12 cellular contexts compared by ENCODE assay signal in genomic region chr20:46343358-46344357, GRCh38. TPM values are rescaled to one million over a fixed set of nuclear protein-coding genes. Genes with fewer than 3 reads are reported as not detected.
A peak's percentile ranks its signal among the peaks of the same experiment; 100 is the strongest.
DNase-seq lines count a peak whose midpoint lies in the region; ATAC-seq, FAIRE-seq and TF ChIP-seq lines count a peak whose summit lies in the region.
"Had no signal": no experiment of that assay in that cellular context is flagged by ENCODE, and none has a peak within 500 bp of the region (broad histone marks: within the 10 kb centered on the region; RNA-seq: fewer than 3 reads in every experiment).

No MANE protein-coding gene starts in this region.

- no peak for TF ChIP-seq EP300 in A549 (IDR thresholded peaks at IDR 0.05)
- no peak for TF ChIP-seq EP300 in HepG2 (IDR thresholded peaks at IDR 0.05; ENCODE audit: low read depth in 2 of 2, low read length in 2 of 2)
- no peak for TF ChIP-seq EP300 in HepG2 (CRISPR knock-in tag; IDR thresholded peaks at IDR 0.05; ENCODE audit: borderline replicate concordance)

- no peak overlapping the region for H3K4me2 ChIP-seq in A549
- H3K4me2 ChIP-seq in HepG2 (ENCODE audit: low read depth, low read length), result peak overlapping the region; percentile 26; the same call in 1 of the 2 replicates

- TF ChIP-seq CTCF in A549 (IDR thresholded peaks at IDR 0.05) (no peak), HepG2 (CRISPR knock-in tag; IDR thresholded peaks at IDR 0.05) (no peak), GM10266 (IDR thresholded peaks at IDR 0.05; ENCODE audit: control insufficient read depth, insufficient read depth, low read depth, missing control alignments) (no peak)

- DNase-seq in A549 (ENCODE audit: low read depth in 1 of 2, low spot score in 1 of 2), result no peak
- DNase-seq in COLO668 (lab: John Stamatoyannopoulos, UW; ENCODE audit: unreplicated experiment), result peak; percentile 45
- DNase-seq in SK-N-DZ (ENCODE audit: low spot score), result peak; percentile 47
- no peak for DNase-seq in HepG2 (ENCODE audit: low spot score)
- DNase-seq in GM10266 (ENCODE audit: extremely low spot score), result no peak
- DNase-seq in kidney glomerular epithelial cell (lab: John Stamatoyannopoulos, UW), result no peak
- no peak for DNase-seq in small intestine
- no peak for DNase-seq in T1000 (lab: John Stamatoyannopoulos, UW)
- DNase-seq: amniotic stem cell; EL; nucleus accumbens; stimulated activated CD4-positive, alpha-beta T cell treated with anti-CD3 and anti-CD28 coated beads, Interleukin-4, amount 100 ng/mL, for 1 hour had no signal

- peak; percentile 20 to 39; a peak in 4 of 6 replicates for ATAC-seq in A549
- ATAC-seq in HepG2, result peak; percentile 51

- intact Hi-C loops in HepG2 (cut with micrococcal nuclease; ENCODE audit: unreplicated experiment), result no loop called here

- no TSS peak for BruUV-seq in HepG2 (replicated peaks; lab: Mats Ljungman, UMichigan)

- no peaks in the 10 kb centered on the region for H4K20me1 ChIP-seq in HepG2 (ENCODE audit: insufficient read depth, low read length)

- H3K4me3 ChIP-seq in A549, result no peak overlapping the region
- H3K4me3 ChIP-seq in HepG2 (replicated peaks in 1 of 3; ENCODE audit: insufficient read depth in 1 of 3, low read depth in 2 of 3, low read length in 3 of 3), result peak overlapping the region in 1 of 3 experiments; percentile 23; a peak in 1 of 6 replicates
- H3K4me3 ChIP-seq in small intestine (ENCODE audit: low read depth in 1 of 2, low read length in 2 of 2), result no peak overlapping the region

- 60% methylated on average over 17 of the region's 19 CpGs for WGBS in A549 (ENCODE audit: missing lambda C conversion rate)
- WGBS in HepG2 (ENCODE audit: low lambda C conversion rate), result 20% methylated on average over 19 of the region's 19 CpGs
- WGBS in small intestine, 3 donors, result 12 to 19% (median 17%) methylated on average over 19 of the region's 19 CpGs

- no peak for FAIRE-seq in A549 (lab: Jason Lieb, UNC)
- FAIRE-seq in HepG2 (lab: Jason Lieb, UNC), result no peak
- FAIRE-seq in small intestine (lab: Jason Lieb, UNC), result no peak

- H3K9ac ChIP-seq in HepG2 (ENCODE audit: insufficient read depth, low read depth, low read length), result no peak overlapping the region

- in situ Hi-C loops in HepG2 (cut with HindIII; ENCODE audit: extremely low pct_ligation_motif_present, low pct_unique_long_range_greater_than_20kb), result no loop called here

- POLR2A ChIA-PET in A549 (lab: Yijun Ruan, JAX) (interaction anchor here (0.6 kb wide), 1 partner anchor 68 kb away, joined by 3 read pairs; no protein-coding TSS in a partner anchor), HepG2 (lab: Yijun Ruan, JAX) (interaction anchor here (3.3 kb wide), 1 partner anchor 20 kb away, joined by 13 read pairs; no protein-coding TSS in a partner anchor)

- H3K27ac ChIP-seq in A549, result no peak overlapping the region
- no peak overlapping the region for H3K27ac ChIP-seq in HepG2 (ENCODE audit: extremely low read length, insufficient read depth, low read length)
- H3K27ac ChIP-seq in small intestine (ENCODE audit: low read depth in 1 of 2, low read length in 1 of 2), result no peak overlapping the region

- no peak overlapping the region for H2AFZ ChIP-seq in HepG2 (ENCODE audit: low read length)

- TF ChIP-seq POLR2A in A549 (IDR thresholded peaks at IDR 0.05; ENCODE audit: low read length), result no peak
- peak in 1 of 2 experiments; percentile 24; a peak in 2 of 4 replicates for TF ChIP-seq POLR2A in HepG2 (IDR thresholded peaks at IDR 0.05; ENCODE audit: insufficient read depth in 1 of 2, low read depth in 2 of 2, low read length in 2 of 2)

- H3K27me3 ChIP-seq in HepG2 (ENCODE audit: control insufficient read depth in 1 of 2, insufficient read depth in 2 of 2, low read length in 2 of 2) (peaks cover 10 to 35% of the 10 kb centered on the region in 2 experiments; a peak in 4 of 5 replicates), small intestine (ENCODE audit: control insufficient read depth in 2 of 2, insufficient read depth in 2 of 2, low read length in 2 of 2) (peaks cover 0 to 20% of the 10 kb centered on the region in 2 donors)

- no peaks in the 10 kb centered on the region for H3K9me3 ChIP-seq in A549
- no peaks in the 10 kb centered on the region for H3K9me3 ChIP-seq in HepG2 (ENCODE audit: low read length)
- no peaks in the 10 kb centered on the region for H3K9me3 ChIP-seq in small intestine (ENCODE audit: control insufficient read depth, low read depth)

- CTCF ChIA-PET in A549 (lab: Yijun Ruan, JAX) (interaction anchor here (1.0 kb wide), 1 partner anchor 14 kb away, joined by 3 read pairs; no protein-coding TSS in a partner anchor), HepG2 (lab: Yijun Ruan, JAX; ENCODE audit: low intra/inter-chr PET ratio, low total read pairs) (no interaction called here)

- H3K79me2 ChIP-seq in HepG2 (ENCODE audit: insufficient read depth, low read length), result no peaks in the 10 kb centered on the region

- no peaks in the 10 kb centered on the region for H3K36me3 ChIP-seq in HepG2 (replicated peaks in 1 of 2; ENCODE audit: control insufficient read depth in 1 of 2, insufficient read depth in 2 of 2, low read length in 2 of 2)
- peaks cover 0 to 4% of the 10 kb centered on the region in 2 donors for H3K36me3 ChIP-seq in small intestine (ENCODE audit: control insufficient read depth in 2 of 2, insufficient read depth in 2 of 2, low read length in 2 of 2)

- H3K4me1 ChIP-seq in A549 (no peaks in the 10 kb centered on the region), HepG2 (ENCODE audit: insufficient read depth, low read length) (peaks cover 15% of the 10 kb centered on the region), small intestine (ENCODE audit: control insufficient read depth in 2 of 2, insufficient read depth in 1 of 2, low read depth in 1 of 2, low read length in 1 of 2) (no peaks in the 10 kb centered on the region)

- TF ChIP-seq RAD21 in A549 (conservative IDR thresholded peaks at IDR 0.05 in 1 of 2, IDR thresholded peaks at IDR 0.05 in 1 of 2) (no peak), HepG2 (CRISPR knock-in tag; IDR thresholded peaks at IDR 0.05) (no peak)

TF ChIP-seq in A549, 52 proteins besides CTCF, POLR2A, EP300 and RAD21:
- peak; percentile 40 for TF ChIP-seq ZFP36 (IDR thresholded peaks at IDR 0.05; ENCODE audit: borderline replicate concordance, partially characterized antibody)
- no peak for TF ChIP-seq HEYL (CRISPR knock-in tag; IDR thresholded peaks at IDR 0.05)

TF ChIP-seq in HepG2, 621 proteins besides CTCF, POLR2A, EP300 and RAD21 (continues in another document):
- peak; percentile 40; the same call in 1 of the 2 replicates for TF ChIP-seq ZFY (CRISPR knock-in tag; IDR thresholded peaks at IDR 0.05)
- TF ChIP-seq AGO2 (optimal IDR thresholded peaks at IDR 0.05; ENCODE audit: low read depth, low read length), result peak; percentile 64
- TF ChIP-seq PATZ1 (CRISPR knock-in tag; IDR thresholded peaks at IDR 0.05), result peak; percentile 17; the same call in 1 of the 2 replicates
- TF ChIP-seq MYC (CRISPR knock-in tag; IDR thresholded peaks at IDR 0.05; ENCODE audit: borderline replicate concordance), result 0 out of 2 replicates have a peak, but pooled peaks have one; percentile 20

RNA-seq across cellular contexts. Expression of gene CDH22, which starts 35.4 kb away (rescaled TPM):
- polyA plus RNA-seq in A549 (2011; rRNA removed) (not detected in 2 replicates), A549 (2017; fragmentation: RNase III; extraction: RNeasy Plus Mini Kit Qiagen cat#74134 plus additional on column Dnase treatment) (0.03 TPM in 1 of 3 replicates, not detected in the others), HepG2 (2011; rRNA removed) (not detected in 2 replicates), small intestine (under 1 TPM in 1 of 3 donors, not detected in 2; 0.84 TPM)
- 0.01 TPM in 1 of 2 replicates, not detected in the other for polyA plus RNA-seq in A549 (2012; cell fraction: cytosol; rRNA removed)
- 0.01 and 0.04 TPM in 2 replicates for polyA plus RNA-seq in A549 (2012; cell fraction: nucleus; rRNA removed)
- not detected in 2 replicates for polyA minus RNA-seq in A549 (2011; rRNA and poly(A)+ RNA removed)
- polyA plus RNA-seq in SK-N-DZ (2014; cell fraction: cytosol; rRNA removed), result 0.14 TPM in 1 of 2 replicates, not detected in the other
- polyA plus RNA-seq in SK-N-DZ (2014; cell fraction: nucleus; rRNA removed), result not detected in 2 replicates
- not detected in 2 replicates for total RNA-seq in HepG2 (2016; rRNA removed; fragmentation: Illumina TruSeq; extraction: Trizol)
- total RNA-seq in HepG2 (2016; cell fraction: cytosol; rRNA removed; fragmentation: Illumina TruSeq; extraction: Trizol; ENCODE audit: low read depth), result not detected in 2 replicates
- not detected in 2 replicates for total RNA-seq in HepG2 (2016; cell fraction: insoluble cytoplasmic fraction; rRNA removed; fragmentation: Illumina TruSeq; extraction: Trizol)
- not detected in 2 replicates for total RNA-seq in HepG2 (2016; cell fraction: membrane; rRNA removed; fragmentation: Illumina TruSeq; extraction: Trizol)
- total RNA-seq in HepG2 (2016; cell fraction: nucleus; rRNA removed; fragmentation: Illumina TruSeq; extraction: Trizol), result not detected in 2 replicates
- not detected in 2 replicates for polyA plus RNA-seq in HepG2 (2011; cell fraction: cytosol; rRNA removed)
- polyA plus RNA-seq in HepG2 (2011; cell fraction: nucleus; rRNA removed), result 0.10 TPM in 1 of 2 replicates, not detected in the other
- polyA plus RNA-seq in HepG2 (2012), result not detected in 2 replicates
- polyA plus RNA-seq in HepG2 (2016; cell fraction: cytosol; fragmentation: Illumina TruSeq; extraction: Trizol; ENCODE audit: low read depth), result not detected in 2 replicates
- not detected in 2 replicates for polyA plus RNA-seq in HepG2 (2016; cell fraction: insoluble cytoplasmic fraction; fragmentation: Illumina TruSeq; extraction: Trizol; ENCODE audit: low read depth)
- polyA plus RNA-seq in HepG2 (2016; cell fraction: membrane; fragmentation: Illumina TruSeq; extraction: Trizol; ENCODE audit: low read depth), result not detected in 2 replicates
- not detected in 2 replicates for polyA plus RNA-seq in HepG2 (2016; cell fraction: nucleus; fragmentation: Illumina TruSeq; extraction: Trizol; ENCODE audit: insufficient read depth, low read depth)
- polyA minus RNA-seq in HepG2 (2011; rRNA and poly(A)+ RNA removed; ENCODE audit: low replicate concordance), result 0.04 TPM in 1 of 2 replicates, not detected in the other
- polyA minus RNA-seq in HepG2 (2011; cell fraction: cytosol; rRNA and poly(A)+ RNA removed), result not detected in 2 replicates
- not detected in 2 replicates for polyA minus RNA-seq in HepG2 (2011; cell fraction: nucleus; rRNA and poly(A)+ RNA removed)

Comparison
In these comparisons a context has a peak if more than half of its experiments do, and no peak if none do; other contexts are left out.
1. DNase-seq: peak in COLO668 (single experiment) and SK-N-DZ (single experiment); none in A549 (0 of 2), HepG2 (single experiment), GM10266 (single experiment), kidney glomerular epithelial cell (single experiment), small intestine (single experiment) and T1000 (single experiment).
2. Of the 38 proteins assayed by ChIP-seq in both HepG2 and A549: peak only in HepG2: CHD2, MYC and ZSCAN20; only in A549: ZFP36; in both: none; in neither: 33; mixed calls (peak in some experiments, not most) for 1.